ENCODE assay signal across 5 cellular contexts in genomic region chr13:24349778-24350664, GRCh38. TPM values are rescaled to one million over a fixed set of nuclear protein-coding genes. Genes with fewer than 3 reads are reported as not detected.
"Had no signal": no experiment of that assay in that cellular context is flagged by ENCODE, and none has a peak within 500 bp of the region (broad histone marks: within the 10 kb centered on the region; RNA-seq: fewer than 3 reads in every experiment).

No MANE protein-coding gene starts in this region.

RNA-seq across cellular contexts. Expression of gene C1QTNF9, which starts 40.6 kb away (rescaled TPM):
- total RNA-seq: activated CD8-positive, alpha-beta memory T cell treated with anti-CD3 and anti-CD28 coated beads, Interleukin-2, amount 10 ng/mL, durations not matched to agents 7 days and 5 days; activated naive CD4-positive, alpha-beta T cell treated with anti-CD3 and anti-CD28 coated beads, Interleukin-2, amount 50 U/mL, for 72 hours; NCI-H460; SJSA1; T-helper 1 cell treated with Interleukin-12 subunit alpha and Interleukin-12 subunit beta and Interleukin-4 antibody, amounts not matched to agents 30 ng/mL and 1 ng/mL, for 36 hours had no signal
